In genomic region chr15:66053991-66054390, GRCh38 we compare ENCODE assay signal across 17 cellular contexts.
A peak's percentile ranks its signal among the peaks of the same experiment; 100 is the strongest.
DNase-seq lines count a peak whose midpoint lies in the region; ATAC-seq and TF ChIP-seq lines count a peak whose summit lies in the region.
"Had no signal": no experiment of that assay in that cellular context is flagged by ENCODE, and none has a peak within 500 bp of the region (broad histone marks: within the 10 kb centered on the region; RNA-seq: fewer than 3 reads in every experiment).

No MANE protein-coding gene starts in this region.

- no peak overlapping the region for H2BK15ac ChIP-seq in neuronal stem cell (ENCODE audit: low read length)

- H3K18ac ChIP-seq in neuronal stem cell (ENCODE audit: low read length) = peak overlapping the region; percentile 38

- H4K91ac ChIP-seq in neuronal stem cell (ENCODE audit: low read depth, low read length, poor library complexity) = no peak overlapping the region

- no peak overlapping the region for H3K4me3 ChIP-seq in neuronal stem cell (ENCODE audit: low read length in 2 of 2)

- H3K79me1 ChIP-seq in neuronal stem cell (ENCODE audit: low read depth, low read length) = no peaks in the 10 kb centered on the region

- H3K9ac ChIP-seq in neuronal stem cell (ENCODE audit: low read depth, low read length, poor library complexity) = no peak overlapping the region

- H3K4me1 ChIP-seq in neuronal stem cell (ENCODE audit: control insufficient read depth in 2 of 2, insufficient read depth in 1 of 2, low read depth in 1 of 2, low read length in 2 of 2) = peaks cover 0 to 13% of the 10 kb centered on the region in 2 donors
- H3K4me1 ChIP-seq: BE2C had no signal

- no peak overlapping the region for H3K4ac ChIP-seq in neuronal stem cell (ENCODE audit: low read length)

- no peaks in the 10 kb centered on the region for H3K36me3 ChIP-seq in neuronal stem cell (replicated peaks in 1 of 2; ENCODE audit: control insufficient read depth in 2 of 2, insufficient read depth in 2 of 2, low read length in 2 of 2)
- H3K36me3 ChIP-seq: BE2C had no signal

- H2BK12ac ChIP-seq in neuronal stem cell (ENCODE audit: low read length) = no peak overlapping the region

- no CpG with 5 or more reads among the region's 3 CpGs for WGBS in neuronal stem cell (ENCODE audit: extremely low coverage in 2 of 2, insufficient read length in 2 of 2, insufficient replicate concordance in 1 of 2), 2 donors

- no peak overlapping the region for H2AFZ ChIP-seq in neuronal stem cell (ENCODE audit: low read length)

- H3K9me3 Mint-ChIP-seq in type B pancreatic cell = no peaks in the 10 kb centered on the region
- H3K9me3 Mint-ChIP-seq: CD14-positive monocyte; CD8-positive, alpha-beta T cell; H9 had no signal

- no peak overlapping the region for H3K27ac ChIP-seq in neuronal stem cell (replicated peaks; ENCODE audit: low read length)

- no peak overlapping the region for H3K4me3 Mint-ChIP-seq in type B pancreatic cell
- H3K4me3 Mint-ChIP-seq: CD14-positive monocyte; CD8-positive, alpha-beta T cell; H9 had no signal

- no peak overlapping the region for H3K27ac Mint-ChIP-seq in type B pancreatic cell
- H3K27ac Mint-ChIP-seq: CD14-positive monocyte; CD8-positive, alpha-beta T cell had no signal

- no peak overlapping the region for H3K14ac ChIP-seq in neuronal stem cell (ENCODE audit: low read length)

- peaks cover 0 to 37% (median 0%) of the 10 kb centered on the region in 3 experiments for H3K27me3 ChIP-seq in neuronal stem cell (ENCODE audit: control insufficient read depth in 3 of 3, insufficient read depth in 3 of 3, low read depth in 1 of 3, low read length in 3 of 3)
- H3K27me3 ChIP-seq: BE2C had no signal

- H2BK120ac ChIP-seq in neuronal stem cell (ENCODE audit: low read depth, low read length) = no peak overlapping the region

- no peaks in the 10 kb centered on the region for H3K9me3 ChIP-seq in neuronal stem cell (replicated peaks in 1 of 2; ENCODE audit: control insufficient read depth in 2 of 2, insufficient read depth in 1 of 2, low read depth in 1 of 2, low read length in 2 of 2)
- H3K9me3 ChIP-seq: BE2C had no signal

- ATAC-seq in left ventricle myocardium superior (peak; percentile 87), GM19455 (IDR thresholded peaks at IDR 0.05; ENCODE audit: unreplicated experiment) (no peak)
- ATAC-seq: CD8-positive, alpha-beta T cell had no signal

- H3K4me2 ChIP-seq in neuronal stem cell (ENCODE audit: insufficient read depth, low read length, poor library complexity, severe bottlenecking) = no peak overlapping the region

- DNase-seq in Ammon's horn (ENCODE audit: low spot score) (peak; percentile 45), anterior cingulate cortex (lab: John Stamatoyannopoulos, UW) (peak in 31 of 58 donors; percentile 3 to 52 (median 24)), left ventricle myocardium superior (peak; percentile 66), neuronal stem cell (ENCODE audit: low spot score) (no peak), NCI-H510A treated with DMSO at 0.1 percent for 48 hours (lab: John Stamatoyannopoulos, UW) (no peak), OCI-M1 (lab: John Stamatoyannopoulos, UW) (no peak), type B pancreatic cell (ENCODE audit: extremely low spot score, unreplicated experiment) (no peak)
- DNase-seq: BE2C; CD8-positive, alpha-beta T cell; COR-L47; DMS153; DND-41; GDM1; GOT3; H9 had no signal

- H3K27me3 Mint-ChIP-seq in type B pancreatic cell = peaks cover 9% of the 10 kb centered on the region

- intact Hi-C loops in left ventricle myocardium superior (cut with micrococcal nuclease) = no loop called here

- TF ChIP-seq CTCF in type B pancreatic cell (conservative IDR thresholded peaks at IDR 0.05) = no peak

- no peaks in the 10 kb centered on the region for H3K36me3 Mint-ChIP-seq in type B pancreatic cell
- H3K36me3 Mint-ChIP-seq: CD14-positive monocyte; CD8-positive, alpha-beta T cell had no signal

- no peak overlapping the region for H2BK5ac ChIP-seq in neuronal stem cell (ENCODE audit: low read length)

- no peak overlapping the region for H4K8ac ChIP-seq in neuronal stem cell (ENCODE audit: low read depth, low read length)

- H2AK5ac ChIP-seq in neuronal stem cell (ENCODE audit: low read depth, low read length) = peak overlapping the region; percentile 49

- peaks cover 5% of the 10 kb centered on the region for H3K4me1 Mint-ChIP-seq in type B pancreatic cell (ENCODE audit: unreplicated experiment)
- H3K4me1 Mint-ChIP-seq: CD14-positive monocyte had no signal

- no peak overlapping the region for H3K23ac ChIP-seq in neuronal stem cell (ENCODE audit: low read depth, low read length, poor library complexity)

Comparison
In these comparisons a context has a peak if more than half of its experiments do, and no peak if none do; other contexts are left out.
1. DNase-seq: peak in Ammon's horn (single experiment), anterior cingulate cortex (31 of 58) and left ventricle myocardium superior (single experiment); none in neuronal stem cell (single experiment), NCI-H510A treated with DMSO at 0.1 percent for 48 hours (single experiment), OCI-M1 (single experiment) and type B pancreatic cell (single experiment).